25 cellular contexts compared by ENCODE assay signal in genomic region chr11:26878959-26879581, GRCh38.
"Had no signal": no experiment of that assay in that cellular context is flagged by ENCODE, and none has a peak within 500 bp of the region (broad histone marks: within the 10 kb centered on the region; RNA-seq: fewer than 3 reads in every experiment).

No MANE protein-coding gene starts in this region.

- H3K4me1 ChIP-seq: ascending aorta, body of pancreas had no signal

- ATAC-seq: activated naive CD4-positive, alpha-beta T cell treated with anti-CD3 and anti-CD28 coated beads, Interleukin-2, amount 50 U/mL, for 72 hours; activated naive CD8-positive, alpha-beta T cell treated with anti-CD3 and anti-CD28 coated beads, Interleukin-2, amount 50 U/mL, for 24 hours; activated T-cell treated with anti-CD3 and anti-CD28 coated beads, Interleukin-2, amount 50 U/mL, for 4 hours; body of pancreas had no signal

- DNase-seq: activated CD4-positive, alpha-beta memory T cell treated with anti-CD3 and anti-CD28 coated beads for 36 hours; activated CD4-positive, alpha-beta T cell treated with anti-CD3 and anti-CD28 coated beads, Interleukin-2, amount 10 ng/mL, durations not matched to agents 7 days and 5 days; activated CD4-positive, CD25-positive, alpha-beta regulatory T cell; activated CD8-positive, alpha-beta memory T cell treated with anti-CD3 and anti-CD28 coated beads for 24 hours; activated effector memory CD4-positive, alpha-beta T cell treated with anti-CD3 and anti-CD28 coated beads, Interleukin-2, amount 50 U/mL, for 16 hours; activated naive CD4-positive, alpha-beta T cell treated with Interleukin-2 at 50 U/mL for 16 hours; activated naive CD8-positive, alpha-beta T cell treated with anti-CD3 and anti-CD28 coated beads, Interleukin-2, amount 50 U/mL, for 24 hours; activated T-cell treated with anti-CD3 and anti-CD28 coated beads, Interleukin-2, amount 50 U/mL, for 4 hours; amniotic stem cell; body of pancreas; central memory CD4-positive, alpha-beta T cell; Kasumi-1; NCI-H1048; NCI-H146; NCI-H187 treated with DMSO at 0.1 percent for 48 hours; NCI-H2081 treated with DMSO at 0.1 percent for 48 hours; NCI-H446; NCI-H524; PC-9; SIG-M5; T-helper 2 cell; T1000 had no signal

- H3K36me3 ChIP-seq: ascending aorta had no signal

- H3K4me2 ChIP-seq: PC-9 had no signal

- FAIRE-seq: TTC549 had no signal

- H3K27ac ChIP-seq: ascending aorta, body of pancreas, PC-9 had no signal

- H3K4me3 ChIP-seq: ascending aorta, body of pancreas, PC-9 had no signal

- H3K27me3 ChIP-seq: ascending aorta, body of pancreas had no signal

- H2AFZ ChIP-seq: PC-9 had no signal
